ENCODE assay signal across 8 cellular contexts in the genomic region with DNA sequence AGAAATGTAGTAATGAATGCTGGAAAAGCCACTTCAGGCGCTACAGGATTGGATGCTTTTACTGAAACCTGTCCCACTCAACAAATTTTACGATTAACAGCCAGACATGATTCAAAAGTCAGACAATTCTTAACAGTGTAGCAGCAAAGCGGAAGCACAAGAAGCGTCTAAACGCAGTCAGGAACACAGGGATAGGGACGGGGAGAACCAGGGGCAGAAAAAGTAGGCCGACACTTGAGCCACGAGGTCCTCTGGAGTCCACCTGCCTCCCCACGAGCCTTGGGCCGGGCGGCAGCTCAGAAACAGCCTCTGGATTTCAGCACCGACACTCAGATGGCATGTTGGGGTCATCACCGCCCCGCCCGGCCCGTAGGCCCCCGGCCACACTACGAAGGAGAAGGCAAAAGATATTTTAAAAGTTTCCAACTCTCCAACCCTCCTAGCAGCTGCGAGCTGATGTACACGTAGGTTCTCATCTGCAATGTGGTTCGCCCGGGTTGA. TPM values are rescaled to one million over a fixed set of nuclear protein-coding genes. Genes with fewer than 3 reads are reported as not detected.
DNase-seq lines count a peak whose midpoint lies in the region; ATAC-seq, FAIRE-seq and TF ChIP-seq lines count a peak whose summit lies in the region.

No MANE protein-coding gene starts in this region.

- H3K36me3 Mint-ChIP-seq in Caco-2 (ENCODE audit: insufficient read depth, unreplicated experiment): peaks cover 87% of the 10 kb centered on the region
- H3K36me3 Mint-ChIP-seq in osteocyte (ENCODE audit: unreplicated experiment): peaks cover 26% of the 10 kb centered on the region

- H3K4me1 Mint-ChIP-seq in Caco-2 (ENCODE audit: low read depth, unreplicated experiment) (peaks cover 14% of the 10 kb centered on the region), osteocyte (ENCODE audit: unreplicated experiment) (peaks cover 52% of the 10 kb centered on the region)

- POLR2A ChIA-PET in Caco-2 (lab: Charles Lee): interaction anchor here (0.9 kb wide), 1 partner anchor 20 kb away, joined by 7 read pairs; a partner anchor contains a TSS

- H3K4me3 ChIP-seq in Caco-2 (ENCODE audit: low read depth, low read length) (peak overlapping the region; percentile 87), epithelial cell of esophagus (ENCODE audit: low read length) (peak overlapping the region; percentile 94)

- intact Hi-C loops in Caco-2 (cut with micrococcal nuclease; ENCODE audit: unreplicated experiment): no loop called here

- no peaks in the 10 kb centered on the region for H3K27me3 ChIP-seq in Caco-2 (replicated peaks; ENCODE audit: control insufficient read depth, insufficient read depth, low read length)

- no peaks in the 10 kb centered on the region for H3K27me3 Mint-ChIP-seq in Caco-2 (ENCODE audit: insufficient read depth, unreplicated experiment)
- no peaks in the 10 kb centered on the region for H3K27me3 Mint-ChIP-seq in osteocyte (ENCODE audit: unreplicated experiment)

- H3K27ac Mint-ChIP-seq in Caco-2 (ENCODE audit: unreplicated experiment) (peak overlapping the region; percentile 100), osteocyte (ENCODE audit: unreplicated experiment) (peak overlapping the region; percentile 100)

- ATAC-seq in GM21447 (IDR thresholded peaks at IDR 0.05; ENCODE audit: unreplicated experiment): no peak
- no peak for ATAC-seq in GM18498 (IDR thresholded peaks at IDR 0.05; ENCODE audit: unreplicated experiment)
- no peak for ATAC-seq in GM21423 (IDR thresholded peaks at IDR 0.05; ENCODE audit: unreplicated experiment)

- no TSS peak for BruUV-seq in Caco-2 (replicated peaks; lab: Mats Ljungman, UMichigan)

- FAIRE-seq in H54 (lab: Jason Lieb, UNC): no peak

- peaks cover 18% of the 10 kb centered on the region for H3K36me3 ChIP-seq in Caco-2 (ENCODE audit: control insufficient read depth, insufficient read depth, low read length)

- peak overlapping the region; percentile 97 for H3K4me3 Mint-ChIP-seq in Caco-2 (ENCODE audit: unreplicated experiment)
- H3K4me3 Mint-ChIP-seq in osteocyte (ENCODE audit: unreplicated experiment): peak overlapping the region; percentile 94

- no peak for DNase-seq in Caco-2
- DNase-seq in RPMI8226: peak; percentile 29
- DNase-seq in epithelial cell of esophagus (ENCODE audit: low read depth): no peak
- DNase-seq in osteocyte (ENCODE audit: extremely low spot score, unreplicated experiment): no peak
- no peak for DNase-seq in H54 (ENCODE audit: insufficient read length, low spot score)

- H3K9me3 Mint-ChIP-seq in Caco-2 (ENCODE audit: unreplicated experiment) (no peaks in the 10 kb centered on the region), osteocyte (ENCODE audit: unreplicated experiment) (no peaks in the 10 kb centered on the region)

- TF ChIP-seq CTCF in Caco-2 (IDR thresholded peaks at IDR 0.05; ENCODE audit: insufficient read depth in 1 of 2, low read depth in 1 of 2, low read length in 1 of 2, severe bottlenecking in 1 of 2, unreplicated experiment in 1 of 2) (no peak), epithelial cell of esophagus (IDR thresholded peaks at IDR 0.05; ENCODE audit: insufficient read depth, low read depth, low read length, missing control alignments) (no peak), osteocyte (IDR thresholded peaks at IDR 0.05) (no peak)

- H3K4me1 ChIP-seq in Caco-2: peaks cover 23% of the 10 kb centered on the region

- H3K9me3 ChIP-seq in Caco-2: no peaks in the 10 kb centered on the region

- CTCF ChIA-PET in Caco-2 (lab: Charles Lee): no interaction called here

- TF ChIP-seq POLR2A in H54 (IDR thresholded peaks at IDR 0.05; ENCODE audit: low read depth, low read length): no peak

RNA-seq across cellular contexts. Expression of a gene that starts 0.6 kb away (rescaled TPM):
- total RNA-seq in Caco-2 (2022) (2,098 and 2,258 TPM in 2 replicates), osteocyte (1,869 and 1,921 TPM in 2 replicates)

RNA-seq across cellular contexts. Expression of a gene that starts 17.9 kb away (rescaled TPM):
- total RNA-seq in Caco-2 (2022): 11.9 and 13.6 TPM in 2 replicates
- 12.8 and 13.7 TPM in 2 replicates for total RNA-seq in osteocyte

RNA-seq across cellular contexts. Expression of a gene that starts 20.0 kb away (rescaled TPM):
- 23.6 and 28.7 TPM in 2 replicates for total RNA-seq in Caco-2 (2022)
- 25.2 and 27.1 TPM in 2 replicates for total RNA-seq in osteocyte

RNA-seq across cellular contexts. Expression of a gene that starts 38.1 kb away (rescaled TPM):
- 0.86 and 1.0 TPM in 2 replicates for total RNA-seq in Caco-2 (2022)
- 3.8 and 4.0 TPM in 2 replicates for total RNA-seq in osteocyte
